In genomic region chrX:51891245-51891644, GRCh38 we compare ENCODE assay signal across 2 cellular contexts.
TF ChIP-seq lines count a peak whose summit lies in the region.

No MANE protein-coding gene starts in this region.

TF ChIP-seq in SK-N-SH, 30 proteins besides CTCF, POLR2A, EP300 and RAD21 (continued from another document):
- TF ChIP-seq USF2 (IDR thresholded peaks at IDR 0.05; ENCODE audit: borderline replicate concordance, low read depth, low read length) (no peak), GATA2 (CRISPR knock-in tag; IDR thresholded peaks at IDR 0.05) (no peak), ELF1 (IDR thresholded peaks at IDR 0.05) (no peak), REST (IDR thresholded peaks at IDR 0.05; ENCODE audit: low read depth, low read length) (no peak), IRF3 (IDR thresholded peaks at IDR 0.05; ENCODE audit: low read depth, low read length) (no peak)

TF ChIP-seq in SK-N-SH treated with all-trans-retinoic acid at 6 μM for 48 hours, 23 proteins besides CTCF, POLR2A, EP300 and RAD21 (continued from another document):
- TF ChIP-seq CSRNP3 (CRISPR knock-in tag; IDR thresholded peaks at IDR 0.05) (no peak), ZNF70 (CRISPR knock-in tag; IDR thresholded peaks at IDR 0.05) (no peak), TOX (CRISPR knock-in tag; IDR thresholded peaks at IDR 0.05; ENCODE audit: borderline replicate concordance) (no peak)
TF ChIP-seq in SK-N-SH treated with all-trans-retinoic acid at 6 μM for 48 hours: peak in this region for 0.
